Comparison of ENCODE assay signal across 13 cellular contexts in the genomic region with DNA sequence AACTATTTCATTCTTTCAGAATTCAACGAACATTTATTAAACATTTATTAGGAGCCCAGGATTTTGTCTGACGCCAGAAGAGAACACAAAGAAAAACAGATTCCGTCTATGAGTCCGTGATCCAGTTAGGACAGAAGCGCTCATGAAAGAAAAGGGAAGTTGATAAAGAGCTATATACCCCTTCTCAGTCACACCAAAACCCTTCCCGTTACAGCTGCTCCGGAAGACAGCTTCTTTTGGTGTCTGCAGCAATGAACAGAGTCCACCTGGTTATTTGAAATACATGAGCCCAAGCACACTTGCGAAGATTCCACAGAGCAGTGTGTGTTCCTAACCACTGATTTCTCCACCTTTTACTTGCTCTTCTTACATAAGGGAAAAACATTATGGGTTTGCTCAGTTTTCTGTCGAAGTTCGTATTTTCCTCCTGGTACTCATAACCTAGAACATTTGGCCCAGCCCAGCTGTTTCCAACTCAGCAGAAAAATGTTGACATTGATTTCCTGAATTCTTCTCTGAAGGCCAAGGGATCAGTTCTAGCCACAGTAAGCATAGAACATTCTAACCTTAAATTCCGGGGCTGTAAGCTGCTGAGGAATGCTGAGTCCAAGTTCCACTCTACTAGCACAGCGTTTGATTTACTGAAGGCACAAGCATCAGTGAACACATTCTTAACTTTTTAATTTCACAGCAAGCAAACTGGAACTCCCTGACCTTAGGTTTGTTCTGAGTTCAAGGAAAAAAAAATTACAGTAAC.
A peak's percentile ranks its signal among the peaks of the same experiment; 100 is the strongest.
DNase-seq lines count a peak whose midpoint lies in the region; ATAC-seq, FAIRE-seq and TF ChIP-seq lines count a peak whose summit lies in the region.
"Had no signal": no experiment of that assay in that cellular context is flagged by ENCODE, and none has a peak within 500 bp of the region (broad histone marks: within the 10 kb centered on the region; RNA-seq: fewer than 3 reads in every experiment).

No MANE protein-coding gene starts in this region.

- no peaks in the 10 kb centered on the region for H3K36me3 ChIP-seq in kidney (ENCODE audit: control insufficient read depth in 1 of 2, insufficient read depth in 2 of 2, low read length in 2 of 2)

- intact Hi-C loops in kidney (cut with DNase I): no loop called here

- peak overlapping the region; percentile 43 to 75 for H3K27ac ChIP-seq in kidney (ENCODE audit: low read depth in 2 of 2, low read length in 2 of 2)

- no peak for TF ChIP-seq POLR2A in GM18505 (IDR thresholded peaks at IDR 0.05; ENCODE audit: borderline replicate concordance, extremely low read depth, insufficient read depth, insufficient read length)

- FAIRE-seq in kidney (lab: Jason Lieb, UNC): no peak
- FAIRE-seq: bronchial epithelial cell had no signal

- ATAC-seq in GM18505 (IDR thresholded peaks at IDR 0.05; ENCODE audit: unreplicated experiment) (peak; percentile 62), GM21717 (IDR thresholded peaks at IDR 0.05; ENCODE audit: unreplicated experiment) (peak; percentile 62), HG03521 (IDR thresholded peaks at IDR 0.05; ENCODE audit: unreplicated experiment) (peak; percentile 51)
- ATAC-seq: natural killer cell had no signal

- DNase-seq in kidney: no peak
- no peak for DNase-seq in COLO829 (ENCODE audit: low spot score)
- no peak for DNase-seq in 8988T
- no peak for DNase-seq in NCI-H2227 (lab: John Stamatoyannopoulos, UW; ENCODE audit: unreplicated experiment)
- no peak for DNase-seq in mucosa of gallbladder (ENCODE audit: low spot score)
- DNase-seq: glutamatergic neuron; natural killer cell; SHP77; stimulated activated CD4-positive, alpha-beta T cell treated with anti-CD3 and anti-CD28 coated beads, Interleukin-4, amount 100 ng/mL, for 4 hours had no signal

- H3K4me1 ChIP-seq in kidney (ENCODE audit: control insufficient read depth in 1 of 2, insufficient read depth in 1 of 2, low read depth in 1 of 2, low read length in 2 of 2): peaks cover 0 to 20% of the 10 kb centered on the region in 2 donors

- H3K9ac ChIP-seq in kidney (ENCODE audit: low read length in 2 of 2): no peak overlapping the region

- no peaks in the 10 kb centered on the region for H3K9me3 ChIP-seq in kidney (ENCODE audit: control insufficient read depth in 1 of 2, low read length in 2 of 2)

- TF ChIP-seq CTCF in kidney (IDR thresholded peaks at IDR 0.05; ENCODE audit: borderline replicate concordance, extremely low read depth, insufficient read depth): no peak

- H3K4me3 ChIP-seq in kidney (ENCODE audit: low read length in 2 of 2): peak overlapping the region; percentile 15 to 30
